In the genomic region with DNA sequence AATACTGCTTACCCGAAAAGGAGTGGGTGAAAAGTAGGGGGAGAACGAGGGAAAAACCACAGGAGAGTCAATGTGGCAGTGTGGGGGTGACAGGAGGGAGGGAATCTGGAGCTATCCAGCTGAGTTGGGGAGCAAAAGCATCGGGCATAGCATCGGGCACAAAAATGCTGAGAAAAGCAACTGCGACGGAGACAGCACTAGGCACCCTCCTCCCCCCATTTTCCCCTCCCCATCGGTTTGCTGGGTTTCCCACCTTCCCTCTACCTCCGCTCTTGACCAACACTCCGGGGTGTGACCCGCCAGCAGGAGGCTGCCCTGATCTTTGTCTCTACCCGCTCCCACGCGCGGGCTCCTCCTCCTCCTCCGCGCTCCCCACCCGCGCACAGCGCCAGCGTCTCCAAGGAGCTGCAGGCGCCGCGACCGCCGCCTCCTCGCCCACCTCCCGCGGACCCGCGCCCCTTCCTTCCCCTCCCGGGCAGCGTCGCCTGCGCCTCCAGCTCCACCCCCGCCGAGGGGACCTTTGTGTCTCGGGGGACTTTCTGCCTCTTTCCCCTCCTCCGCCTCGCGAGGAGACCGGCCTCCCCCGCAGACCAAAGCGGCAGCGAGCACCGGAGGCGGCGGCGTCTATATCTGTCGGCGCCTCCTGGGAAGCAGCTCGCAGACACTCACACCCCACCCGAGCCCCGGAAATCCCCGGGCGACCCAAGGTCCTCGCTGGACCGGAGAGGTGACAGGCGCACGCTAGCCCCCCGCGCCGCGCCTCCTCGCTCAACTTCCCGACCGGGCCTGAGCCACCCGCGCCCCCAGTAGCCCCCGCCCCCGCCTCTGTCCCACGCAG, we compare ENCODE assay signal across 1 cellular context.
A peak's percentile ranks its signal among the peaks of the same experiment; 100 is the strongest.
TF ChIP-seq lines count a peak whose summit lies in the region.

No MANE protein-coding gene starts in this region.

TF ChIP-seq in HEK293, 187 proteins besides CTCF, POLR2A, EP300 and RAD21 (continued from another document and continues in another):
- TF ChIP-seq, protein P1, sequence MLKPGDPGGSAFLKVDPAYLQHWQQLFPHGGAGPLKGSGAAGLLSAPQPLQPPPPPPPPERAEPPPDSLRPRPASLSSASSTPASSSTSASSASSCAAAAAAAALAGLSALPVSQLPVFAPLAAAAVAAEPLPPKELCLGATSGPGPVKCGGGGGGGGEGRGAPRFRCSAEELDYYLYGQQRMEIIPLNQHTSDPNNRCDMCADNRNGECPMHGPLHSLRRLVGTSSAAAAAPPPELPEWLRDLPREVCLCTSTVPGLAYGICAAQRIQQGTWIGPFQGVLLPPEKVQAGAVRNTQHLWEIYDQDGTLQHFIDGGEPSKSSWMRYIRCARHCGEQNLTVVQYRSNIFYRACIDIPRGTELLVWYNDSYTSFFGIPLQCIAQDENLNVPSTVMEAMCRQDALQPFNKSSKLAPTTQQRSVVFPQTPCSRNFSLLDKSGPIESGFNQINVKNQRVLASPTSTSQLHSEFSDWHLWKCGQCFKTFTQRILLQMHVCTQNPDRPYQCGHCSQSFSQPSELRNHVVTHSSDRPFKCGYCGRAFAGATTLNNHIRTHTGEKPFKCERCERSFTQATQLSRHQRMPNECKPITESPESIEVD (tag by site-specific recombination; IDR thresholded peaks at IDR 0.05): no peak
- TF ChIP-seq ZNF610 (tag by site-specific recombination; IDR thresholded peaks at IDR 0.05; ENCODE audit: borderline replicate concordance) (0 out of 2 replicates have a peak, but pooled peaks have one; percentile 14), ZBTB48 (tag by site-specific recombination; IDR thresholded peaks at IDR 0.05) (peak; percentile 36; the same call in 1 of the 2 replicates), ZNF16 (tag by site-specific recombination; IDR thresholded peaks at IDR 0.05; ENCODE audit: low read depth) (no peak), ZNF274 (IDR thresholded peaks at IDR 0.05; ENCODE audit: low read length) (no peak), ZNF274 (tag by site-specific recombination; IDR thresholded peaks at IDR 0.05; ENCODE audit: borderline replicate concordance) (no peak), ZNF629 (tag by site-specific recombination; IDR thresholded peaks at IDR 0.05) (no peak), ZNF658 (tag by site-specific recombination; IDR thresholded peaks at IDR 0.05) (no peak), GLI2 (tag by site-specific recombination; IDR thresholded peaks at IDR 0.05; ENCODE audit: borderline replicate concordance, low read depth) (no peak), ZNF214 (tag by site-specific recombination; IDR thresholded peaks at IDR 0.05; ENCODE audit: borderline replicate concordance) (no peak), ZNF121 (tag by site-specific recombination; IDR thresholded peaks at IDR 0.05) (no peak), SP7 (tag by site-specific recombination; IDR thresholded peaks at IDR 0.05) (peak; percentile 71), ZFP69B (tag by site-specific recombination; IDR thresholded peaks at IDR 0.05) (no peak; the same call in 1 of the 2 replicates), ZBTB7A (tag by site-specific recombination; IDR thresholded peaks at IDR 0.05; ENCODE audit: low read depth) (no peak), ZNF670 (tag by site-specific recombination; IDR thresholded peaks at IDR 0.05; ENCODE audit: low read depth) (no peak), ZNF138 (tag by site-specific recombination; IDR thresholded peaks at IDR 0.05; ENCODE audit: borderline replicate concordance) (no peak), ZNF266 (tag by site-specific recombination; IDR thresholded peaks at IDR 0.05; ENCODE audit: low read depth) (no peak), ZXDB (tag by site-specific recombination; IDR thresholded peaks at IDR 0.05) (0 out of 2 replicates have a peak, but pooled peaks have one; percentile 17), ZNF248 (tag by site-specific recombination; IDR thresholded peaks at IDR 0.05) (no peak), ZNF792 (tag by site-specific recombination; IDR thresholded peaks at IDR 0.05) (no peak), ZNF292 (tag by site-specific recombination; IDR thresholded peaks at IDR 0.05; ENCODE audit: borderline replicate concordance, low read depth) (no peak)
- TF ChIP-seq, protein P2, sequence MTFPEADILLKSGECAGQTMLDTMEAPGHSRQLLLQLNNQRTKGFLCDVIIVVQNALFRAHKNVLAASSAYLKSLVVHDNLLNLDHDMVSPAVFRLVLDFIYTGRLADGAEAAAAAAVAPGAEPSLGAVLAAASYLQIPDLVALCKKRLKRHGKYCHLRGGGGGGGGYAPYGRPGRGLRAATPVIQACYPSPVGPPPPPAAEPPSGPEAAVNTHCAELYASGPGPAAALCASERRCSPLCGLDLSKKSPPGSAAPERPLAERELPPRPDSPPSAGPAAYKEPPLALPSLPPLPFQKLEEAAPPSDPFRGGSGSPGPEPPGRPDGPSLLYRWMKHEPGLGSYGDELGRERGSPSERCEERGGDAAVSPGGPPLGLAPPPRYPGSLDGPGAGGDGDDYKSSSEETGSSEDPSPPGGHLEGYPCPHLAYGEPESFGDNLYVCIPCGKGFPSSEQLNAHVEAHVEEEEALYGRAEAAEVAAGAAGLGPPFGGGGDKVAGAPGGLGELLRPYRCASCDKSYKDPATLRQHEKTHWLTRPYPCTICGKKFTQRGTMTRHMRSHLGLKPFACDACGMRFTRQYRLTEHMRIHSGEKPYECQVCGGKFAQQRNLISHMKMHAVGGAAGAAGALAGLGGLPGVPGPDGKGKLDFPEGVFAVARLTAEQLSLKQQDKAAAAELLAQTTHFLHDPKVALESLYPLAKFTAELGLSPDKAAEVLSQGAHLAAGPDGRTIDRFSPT (tag by site-specific recombination; IDR thresholded peaks at IDR 0.05): peak; percentile 77; the same call in 1 of the 2 replicates
- TF ChIP-seq, protein P3, sequence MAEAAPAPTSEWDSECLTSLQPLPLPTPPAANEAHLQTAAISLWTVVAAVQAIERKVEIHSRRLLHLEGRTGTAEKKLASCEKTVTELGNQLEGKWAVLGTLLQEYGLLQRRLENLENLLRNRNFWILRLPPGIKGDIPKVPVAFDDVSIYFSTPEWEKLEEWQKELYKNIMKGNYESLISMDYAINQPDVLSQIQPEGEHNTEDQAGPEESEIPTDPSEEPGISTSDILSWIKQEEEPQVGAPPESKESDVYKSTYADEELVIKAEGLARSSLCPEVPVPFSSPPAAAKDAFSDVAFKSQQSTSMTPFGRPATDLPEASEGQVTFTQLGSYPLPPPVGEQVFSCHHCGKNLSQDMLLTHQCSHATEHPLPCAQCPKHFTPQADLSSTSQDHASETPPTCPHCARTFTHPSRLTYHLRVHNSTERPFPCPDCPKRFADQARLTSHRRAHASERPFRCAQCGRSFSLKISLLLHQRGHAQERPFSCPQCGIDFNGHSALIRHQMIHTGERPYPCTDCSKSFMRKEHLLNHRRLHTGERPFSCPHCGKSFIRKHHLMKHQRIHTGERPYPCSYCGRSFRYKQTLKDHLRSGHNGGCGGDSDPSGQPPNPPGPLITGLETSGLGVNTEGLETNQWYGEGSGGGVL (tag by site-specific recombination; IDR thresholded peaks at IDR 0.05): peak; percentile 92
- TF ChIP-seq, protein P4, sequence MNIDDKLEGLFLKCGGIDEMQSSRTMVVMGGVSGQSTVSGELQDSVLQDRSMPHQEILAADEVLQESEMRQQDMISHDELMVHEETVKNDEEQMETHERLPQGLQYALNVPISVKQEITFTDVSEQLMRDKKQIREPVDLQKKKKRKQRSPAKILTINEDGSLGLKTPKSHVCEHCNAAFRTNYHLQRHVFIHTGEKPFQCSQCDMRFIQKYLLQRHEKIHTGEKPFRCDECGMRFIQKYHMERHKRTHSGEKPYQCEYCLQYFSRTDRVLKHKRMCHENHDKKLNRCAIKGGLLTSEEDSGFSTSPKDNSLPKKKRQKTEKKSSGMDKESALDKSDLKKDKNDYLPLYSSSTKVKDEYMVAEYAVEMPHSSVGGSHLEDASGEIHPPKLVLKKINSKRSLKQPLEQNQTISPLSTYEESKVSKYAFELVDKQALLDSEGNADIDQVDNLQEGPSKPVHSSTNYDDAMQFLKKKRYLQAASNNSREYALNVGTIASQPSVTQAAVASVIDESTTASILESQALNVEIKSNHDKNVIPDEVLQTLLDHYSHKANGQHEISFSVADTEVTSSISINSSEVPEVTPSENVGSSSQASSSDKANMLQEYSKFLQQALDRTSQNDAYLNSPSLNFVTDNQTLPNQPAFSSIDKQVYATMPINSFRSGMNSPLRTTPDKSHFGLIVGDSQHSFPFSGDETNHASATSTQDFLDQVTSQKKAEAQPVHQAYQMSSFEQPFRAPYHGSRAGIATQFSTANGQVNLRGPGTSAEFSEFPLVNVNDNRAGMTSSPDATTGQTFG (tag by site-specific recombination; IDR thresholded peaks at IDR 0.05; ENCODE audit: borderline replicate concordance): no peak
- TF ChIP-seq, protein P5, sequence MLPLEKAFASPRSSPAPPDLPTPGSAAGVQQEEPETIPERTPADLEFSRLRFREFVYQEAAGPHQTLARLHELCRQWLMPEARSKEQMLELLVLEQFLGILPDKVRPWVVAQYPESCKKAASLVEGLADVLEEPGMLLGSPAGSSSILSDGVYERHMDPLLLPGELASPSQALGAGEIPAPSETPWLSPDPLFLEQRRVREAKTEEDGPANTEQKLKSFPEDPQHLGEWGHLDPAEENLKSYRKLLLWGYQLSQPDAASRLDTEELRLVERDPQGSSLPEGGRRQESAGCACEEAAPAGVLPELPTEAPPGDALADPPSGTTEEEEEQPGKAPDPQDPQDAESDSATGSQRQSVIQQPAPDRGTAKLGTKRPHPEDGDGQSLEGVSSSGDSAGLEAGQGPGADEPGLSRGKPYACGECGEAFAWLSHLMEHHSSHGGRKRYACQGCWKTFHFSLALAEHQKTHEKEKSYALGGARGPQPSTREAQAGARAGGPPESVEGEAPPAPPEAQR (tag by site-specific recombination; IDR thresholded peaks at IDR 0.05): no peak
- TF ChIP-seq, protein P6, sequence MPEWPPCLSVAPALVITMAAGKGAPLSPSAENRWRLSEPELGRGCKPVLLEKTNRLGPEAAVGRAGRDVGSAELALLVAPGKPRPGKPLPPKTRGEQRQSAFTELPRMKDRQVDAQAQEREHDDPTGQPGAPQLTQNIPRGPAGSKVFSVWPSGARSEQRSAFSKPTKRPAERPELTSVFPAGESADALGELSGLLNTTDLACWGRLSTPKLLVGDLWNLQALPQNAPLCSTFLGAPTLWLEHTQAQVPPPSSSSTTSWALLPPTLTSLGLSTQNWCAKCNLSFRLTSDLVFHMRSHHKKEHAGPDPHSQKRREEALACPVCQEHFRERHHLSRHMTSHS (tag by site-specific recombination; IDR thresholded peaks at IDR 0.05): no peak
- TF ChIP-seq, protein P7, sequence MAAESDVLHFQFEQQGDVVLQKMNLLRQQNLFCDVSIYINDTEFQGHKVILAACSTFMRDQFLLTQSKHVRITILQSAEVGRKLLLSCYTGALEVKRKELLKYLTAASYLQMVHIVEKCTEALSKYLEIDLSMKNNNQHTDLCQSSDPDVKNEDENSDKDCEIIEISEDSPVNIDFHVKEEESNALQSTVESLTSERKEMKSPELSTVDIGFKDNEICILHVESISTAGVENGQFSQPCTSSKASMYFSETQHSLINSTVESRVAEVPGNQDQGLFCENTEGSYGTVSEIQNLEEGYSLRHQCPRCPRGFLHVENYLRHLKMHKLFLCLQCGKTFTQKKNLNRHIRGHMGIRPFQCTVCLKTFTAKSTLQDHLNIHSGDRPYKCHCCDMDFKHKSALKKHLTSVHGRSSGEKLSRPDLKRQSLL (tag by site-specific recombination; IDR thresholded peaks at IDR 0.05): no peak
- TF ChIP-seq, protein P8, sequence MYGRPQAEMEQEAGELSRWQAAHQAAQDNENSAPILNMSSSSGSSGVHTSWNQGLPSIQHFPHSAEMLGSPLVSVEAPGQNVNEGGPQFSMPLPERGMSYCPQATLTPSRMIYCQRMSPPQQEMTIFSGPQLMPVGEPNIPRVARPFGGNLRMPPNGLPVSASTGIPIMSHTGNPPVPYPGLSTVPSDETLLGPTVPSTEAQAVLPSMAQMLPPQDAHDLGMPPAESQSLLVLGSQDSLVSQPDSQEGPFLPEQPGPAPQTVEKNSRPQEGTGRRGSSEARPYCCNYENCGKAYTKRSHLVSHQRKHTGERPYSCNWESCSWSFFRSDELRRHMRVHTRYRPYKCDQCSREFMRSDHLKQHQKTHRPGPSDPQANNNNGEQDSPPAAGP (tag by site-specific recombination; IDR thresholded peaks at IDR 0.05): peak; percentile 70
- TF ChIP-seq, protein P9, sequence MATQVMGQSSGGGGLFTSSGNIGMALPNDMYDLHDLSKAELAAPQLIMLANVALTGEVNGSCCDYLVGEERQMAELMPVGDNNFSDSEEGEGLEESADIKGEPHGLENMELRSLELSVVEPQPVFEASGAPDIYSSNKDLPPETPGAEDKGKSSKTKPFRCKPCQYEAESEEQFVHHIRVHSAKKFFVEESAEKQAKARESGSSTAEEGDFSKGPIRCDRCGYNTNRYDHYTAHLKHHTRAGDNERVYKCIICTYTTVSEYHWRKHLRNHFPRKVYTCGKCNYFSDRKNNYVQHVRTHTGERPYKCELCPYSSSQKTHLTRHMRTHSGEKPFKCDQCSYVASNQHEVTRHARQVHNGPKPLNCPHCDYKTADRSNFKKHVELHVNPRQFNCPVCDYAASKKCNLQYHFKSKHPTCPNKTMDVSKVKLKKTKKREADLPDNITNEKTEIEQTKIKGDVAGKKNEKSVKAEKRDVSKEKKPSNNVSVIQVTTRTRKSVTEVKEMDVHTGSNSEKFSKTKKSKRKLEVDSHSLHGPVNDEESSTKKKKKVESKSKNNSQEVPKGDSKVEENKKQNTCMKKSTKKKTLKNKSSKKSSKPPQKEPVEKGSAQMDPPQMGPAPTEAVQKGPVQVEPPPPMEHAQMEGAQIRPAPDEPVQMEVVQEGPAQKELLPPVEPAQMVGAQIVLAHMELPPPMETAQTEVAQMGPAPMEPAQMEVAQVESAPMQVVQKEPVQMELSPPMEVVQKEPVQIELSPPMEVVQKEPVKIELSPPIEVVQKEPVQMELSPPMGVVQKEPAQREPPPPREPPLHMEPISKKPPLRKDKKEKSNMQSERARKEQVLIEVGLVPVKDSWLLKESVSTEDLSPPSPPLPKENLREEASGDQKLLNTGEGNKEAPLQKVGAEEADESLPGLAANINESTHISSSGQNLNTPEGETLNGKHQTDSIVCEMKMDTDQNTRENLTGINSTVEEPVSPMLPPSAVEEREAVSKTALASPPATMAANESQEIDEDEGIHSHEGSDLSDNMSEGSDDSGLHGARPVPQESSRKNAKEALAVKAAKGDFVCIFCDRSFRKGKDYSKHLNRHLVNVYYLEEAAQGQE (tag by site-specific recombination; IDR thresholded peaks at IDR 0.05): peak; percentile 90
- TF ChIP-seq, protein P10, sequence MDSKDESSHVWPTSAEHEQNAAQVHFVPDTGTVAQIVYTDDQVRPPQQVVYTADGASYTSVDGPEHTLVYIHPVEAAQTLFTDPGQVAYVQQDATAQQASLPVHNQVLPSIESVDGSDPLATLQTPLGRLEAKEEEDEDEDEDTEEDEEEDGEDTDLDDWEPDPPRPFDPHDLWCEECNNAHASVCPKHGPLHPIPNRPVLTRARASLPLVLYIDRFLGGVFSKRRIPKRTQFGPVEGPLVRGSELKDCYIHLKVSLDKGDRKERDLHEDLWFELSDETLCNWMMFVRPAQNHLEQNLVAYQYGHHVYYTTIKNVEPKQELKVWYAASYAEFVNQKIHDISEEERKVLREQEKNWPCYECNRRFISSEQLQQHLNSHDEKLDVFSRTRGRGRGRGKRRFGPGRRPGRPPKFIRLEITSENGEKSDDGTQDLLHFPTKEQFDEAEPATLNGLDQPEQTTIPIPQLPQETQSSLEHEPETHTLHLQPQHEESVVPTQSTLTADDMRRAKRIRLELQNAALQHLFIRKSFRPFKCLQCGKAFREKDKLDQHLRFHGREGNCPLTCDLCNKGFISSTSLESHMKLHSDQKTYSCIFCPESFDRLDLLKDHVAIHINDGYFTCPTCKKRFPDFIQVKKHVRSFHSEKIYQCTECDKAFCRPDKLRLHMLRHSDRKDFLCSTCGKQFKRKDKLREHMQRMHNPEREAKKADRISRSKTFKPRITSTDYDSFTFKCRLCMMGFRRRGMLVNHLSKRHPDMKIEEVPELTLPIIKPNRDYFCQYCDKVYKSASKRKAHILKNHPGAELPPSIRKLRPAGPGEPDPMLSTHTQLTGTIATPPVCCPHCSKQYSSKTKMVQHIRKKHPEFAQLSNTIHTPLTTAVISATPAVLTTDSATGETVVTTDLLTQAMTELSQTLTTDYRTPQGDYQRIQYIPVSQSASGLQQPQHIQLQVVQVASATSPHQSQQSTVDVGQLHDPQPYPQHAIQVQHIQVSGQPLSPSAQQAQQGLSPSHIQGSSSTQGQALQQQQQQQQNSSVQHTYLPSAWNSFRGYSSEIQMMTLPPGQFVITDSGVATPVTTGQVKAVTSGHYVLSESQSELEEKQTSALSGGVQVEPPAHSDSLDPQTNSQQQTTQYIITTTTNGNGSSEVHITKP (tag by site-specific recombination; IDR thresholded peaks at IDR 0.05): peak; percentile 97
